Comparison of ENCODE assay signal across 1 cellular context in the genomic region with DNA sequence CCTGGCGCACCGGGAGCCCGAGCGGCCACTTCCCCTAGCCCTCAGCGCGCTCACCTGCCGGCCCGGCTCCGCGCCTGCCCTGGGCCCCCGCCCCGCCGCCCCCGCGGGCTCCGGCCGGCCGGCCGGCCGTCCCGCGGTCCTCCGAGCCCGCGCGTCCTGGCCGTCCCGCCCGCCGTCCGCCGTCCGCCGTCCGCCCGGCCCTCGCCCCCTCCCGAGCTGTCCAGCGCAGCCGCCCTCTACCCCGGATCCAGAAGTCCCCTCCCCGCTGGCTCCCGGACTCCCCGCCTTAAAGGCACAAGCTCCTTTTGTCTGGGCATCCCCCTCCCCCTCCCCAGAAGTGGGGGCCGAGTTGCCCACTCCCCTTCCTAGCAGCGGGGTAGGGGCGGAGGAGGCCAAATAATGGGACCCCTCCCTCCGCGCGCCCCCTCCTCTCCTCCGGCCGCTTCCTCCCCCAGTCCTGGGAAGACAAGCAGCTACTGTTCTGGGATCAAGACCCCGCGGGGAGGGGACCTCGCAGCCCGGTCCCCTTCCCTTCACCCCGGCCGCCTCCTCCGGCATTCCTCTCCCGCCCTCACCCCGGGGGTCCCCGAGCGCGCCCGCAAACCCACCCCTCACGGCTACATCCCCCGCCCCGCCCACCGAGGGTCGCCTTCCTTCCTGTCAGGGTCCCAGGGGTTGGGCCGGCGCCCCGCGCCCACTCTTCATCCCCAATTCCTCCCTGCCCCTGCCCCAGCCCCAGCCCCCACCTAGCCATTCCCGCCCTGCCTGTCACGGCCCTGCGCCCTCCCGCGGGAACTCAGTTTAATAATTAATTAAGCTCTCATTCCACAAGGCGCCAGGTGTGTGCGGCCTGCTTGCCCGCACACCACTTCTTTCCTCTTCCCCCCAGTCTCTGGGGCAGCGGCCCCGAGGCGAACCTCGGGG.
TF ChIP-seq lines count a peak whose summit lies in the region.

TSS of gene ADCY6 (minus strand) at position 238 of the 924 bp plus-strand sequence. CDS start 5,655 bp downstream, outside the sequence.

TF ChIP-seq in HepG2, 621 proteins besides CTCF, POLR2A, EP300 and RAD21 (continued from another document and continues in another):
- TF ChIP-seq, protein P1, sequence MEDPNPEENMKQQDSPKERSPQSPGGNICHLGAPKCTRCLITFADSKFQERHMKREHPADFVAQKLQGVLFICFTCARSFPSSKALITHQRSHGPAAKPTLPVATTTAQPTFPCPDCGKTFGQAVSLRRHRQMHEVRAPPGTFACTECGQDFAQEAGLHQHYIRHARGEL (CRISPR knock-in tag; IDR thresholded peaks at IDR 0.05) = no peak
- TF ChIP-seq FOXO4 (CRISPR knock-in tag; conservative IDR thresholded peaks at IDR 0.05) = no peak
- TF ChIP-seq, protein P2, sequence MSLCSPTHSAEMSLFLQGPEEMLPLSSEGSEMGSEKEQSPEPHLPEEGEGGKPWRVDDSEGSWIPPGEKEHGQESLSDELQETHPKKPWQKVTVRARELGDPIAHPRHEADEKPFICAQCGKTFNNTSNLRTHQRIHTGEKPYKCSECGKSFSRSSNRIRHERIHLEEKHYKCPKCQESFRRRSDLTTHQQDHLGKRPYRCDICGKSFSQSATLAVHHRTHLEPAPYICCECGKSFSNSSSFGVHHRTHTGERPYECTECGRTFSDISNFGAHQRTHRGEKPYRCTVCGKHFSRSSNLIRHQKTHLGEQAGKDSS (CRISPR knock-in tag; IDR thresholded peaks at IDR 0.05; ENCODE audit: borderline replicate concordance, low read depth) = peak; percentile 56; the same call in 1 of the 2 replicates
- TF ChIP-seq HNRNPUL1 (IDR thresholded peaks at IDR 0.05; ENCODE audit: low read depth, low read length) = peak; percentile 57; the same call in 1 of the 2 replicates
- peak; percentile 71 for TF ChIP-seq CHD2 (IDR thresholded peaks at IDR 0.05; ENCODE audit: low read depth, low read length)
- no peak for TF ChIP-seq LRRFIP1 (CRISPR knock-in tag; conservative IDR thresholded peaks at IDR 0.05)
- TF ChIP-seq ZNF660 (CRISPR knock-in tag; IDR thresholded peaks at IDR 0.05; ENCODE audit: borderline replicate concordance, low read depth) = no peak
- TF ChIP-seq ZNF10 (CRISPR knock-in tag; IDR thresholded peaks at IDR 0.05; ENCODE audit: borderline replicate concordance, low read depth) = no peak
- TF ChIP-seq ZNF451 (CRISPR knock-in tag; IDR thresholded peaks at IDR 0.05) = no peak
- TF ChIP-seq ZNF878 (CRISPR knock-in tag; IDR thresholded peaks at IDR 0.05) = no peak
- no peak for TF ChIP-seq ZBTB20 (CRISPR knock-in tag; IDR thresholded peaks at IDR 0.05; ENCODE audit: borderline replicate concordance, low read depth)
- TF ChIP-seq WIZ (CRISPR knock-in tag; IDR thresholded peaks at IDR 0.05) = no peak
- no peak for TF ChIP-seq ZBTB43 (CRISPR knock-in tag; conservative IDR thresholded peaks at IDR 0.05)
- no peak for TF ChIP-seq KLF13 (CRISPR knock-in tag; IDR thresholded peaks at IDR 0.05)
- TF ChIP-seq ZNF543 (CRISPR knock-in tag; IDR thresholded peaks at IDR 0.05) = peak; percentile 40; the same call in 1 of the 2 replicates
- TF ChIP-seq ZNF614 (CRISPR knock-in tag; IDR thresholded peaks at IDR 0.05; ENCODE audit: borderline replicate concordance) = no peak
- no peak for TF ChIP-seq FOXC1 (CRISPR knock-in tag; IDR thresholded peaks at IDR 0.05; ENCODE audit: borderline replicate concordance)
- TF ChIP-seq HNF1A (IDR thresholded peaks at IDR 0.05; ENCODE audit: low read depth) = peak; percentile 84
- peak; percentile 72 for TF ChIP-seq HNF1A (CRISPR knock-in tag; IDR thresholded peaks at IDR 0.05; ENCODE audit: borderline replicate concordance)
- TF ChIP-seq KLF6 (CRISPR knock-in tag; IDR thresholded peaks at IDR 0.05) = no peak
- TF ChIP-seq REL (CRISPR knock-in tag; conservative IDR thresholded peaks at IDR 0.05) = no peak
- peak; percentile 93 for TF ChIP-seq PATZ1 (CRISPR knock-in tag; IDR thresholded peaks at IDR 0.05)
- no peak for TF ChIP-seq NR2F6 (IDR thresholded peaks at IDR 0.05)
- TF ChIP-seq NR2F6 (CRISPR knock-in tag; IDR thresholded peaks at IDR 0.05) = no peak
- TF ChIP-seq KLF9 (CRISPR knock-in tag; IDR thresholded peaks at IDR 0.05; ENCODE audit: low read depth) = no peak
- no peak for TF ChIP-seq ARID3A (IDR thresholded peaks at IDR 0.05; ENCODE audit: low read depth, low read length)
- peak; percentile 51 for TF ChIP-seq ZNF687 (CRISPR knock-in tag; IDR thresholded peaks at IDR 0.05)
- TF ChIP-seq, protein P3, sequence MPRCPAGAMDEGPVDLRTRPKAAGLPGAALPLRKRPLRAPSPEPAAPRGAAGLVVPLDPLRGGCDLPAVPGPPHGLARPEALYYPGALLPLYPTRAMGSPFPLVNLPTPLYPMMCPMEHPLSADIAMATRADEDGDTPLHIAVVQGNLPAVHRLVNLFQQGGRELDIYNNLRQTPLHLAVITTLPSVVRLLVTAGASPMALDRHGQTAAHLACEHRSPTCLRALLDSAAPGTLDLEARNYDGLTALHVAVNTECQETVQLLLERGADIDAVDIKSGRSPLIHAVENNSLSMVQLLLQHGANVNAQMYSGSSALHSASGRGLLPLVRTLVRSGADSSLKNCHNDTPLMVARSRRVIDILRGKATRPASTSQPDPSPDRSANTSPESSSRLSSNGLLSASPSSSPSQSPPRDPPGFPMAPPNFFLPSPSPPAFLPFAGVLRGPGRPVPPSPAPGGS (CRISPR knock-in tag; IDR thresholded peaks at IDR 0.05) = peak; percentile 37; the same call in 1 of the 2 replicates
- no peak for TF ChIP-seq MIER3 (CRISPR knock-in tag; IDR thresholded peaks at IDR 0.05; ENCODE audit: borderline replicate concordance)
- TF ChIP-seq ZNF234 (CRISPR knock-in tag; conservative IDR thresholded peaks at IDR 0.05) = no peak
- TF ChIP-seq CAMTA2 (CRISPR knock-in tag; IDR thresholded peaks at IDR 0.05; ENCODE audit: borderline replicate concordance) = no peak
- TF ChIP-seq ZKSCAN8 (CRISPR knock-in tag; IDR thresholded peaks at IDR 0.05; ENCODE audit: borderline replicate concordance) = no peak
- no peak for TF ChIP-seq KLF15 (CRISPR knock-in tag; IDR thresholded peaks at IDR 0.05; ENCODE audit: borderline replicate concordance)
